ENCODE assay signal across 8 cellular contexts in the genomic region with DNA sequence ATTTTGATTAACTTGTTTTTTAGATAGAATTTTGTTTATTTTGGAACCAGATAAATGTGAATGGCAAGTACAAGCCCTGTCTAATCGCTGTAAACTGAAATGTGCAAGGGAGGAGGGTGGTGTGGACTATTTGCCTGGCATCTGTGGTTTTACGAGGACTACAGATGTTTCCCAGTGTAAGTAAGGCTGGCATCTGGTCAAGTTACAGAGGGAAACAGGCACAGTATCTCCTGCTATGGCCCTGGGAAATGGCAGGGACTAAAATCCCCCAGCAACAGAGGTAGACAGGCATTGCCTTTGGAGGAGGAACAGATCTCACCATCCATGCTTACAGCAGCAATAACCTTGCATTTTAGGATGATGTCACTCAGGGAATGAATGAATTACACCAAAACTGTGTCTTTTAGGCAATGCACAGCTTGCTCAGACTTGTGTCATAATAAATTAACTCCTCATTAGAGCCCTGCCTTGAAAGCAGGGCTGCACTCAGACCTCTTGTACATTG.
DNase-seq lines count a peak whose midpoint lies in the region; TF ChIP-seq lines count a peak whose summit lies in the region.

No MANE protein-coding gene starts in this region.

- intact Hi-C loops in adrenal gland (cut with DNase I) (no loop called here), tibial artery (cut with DNase I; ENCODE audit: low total_unique reads) (no loop called here)

- H3K9me3 ChIP-seq in adrenal gland (replicated peaks in 1 of 3) = no peaks in the 10 kb centered on the region
- no peaks in the 10 kb centered on the region for H3K9me3 ChIP-seq in tibial artery

- H3K27me3 ChIP-seq in adrenal gland (no peaks in the 10 kb centered on the region), layer of hippocampus (ENCODE audit: control insufficient read depth, insufficient read depth, low read length) (no peaks in the 10 kb centered on the region), tibial artery (no peaks in the 10 kb centered on the region)

- H3K27ac ChIP-seq in adrenal gland (peak overlapping the region; percentile 23 to 96 (median 63)), layer of hippocampus (ENCODE audit: low read depth, low read length) (peak overlapping the region; percentile 44), tibial artery (peak overlapping the region; percentile 44 to 73)

- TF ChIP-seq CTCF in adrenal gland (IDR thresholded peaks at IDR 0.05) = no peak
- no peak for TF ChIP-seq CTCF in tibial artery (IDR thresholded peaks at IDR 0.05)

- H3K36me3 ChIP-seq in adrenal gland (replicated peaks in 1 of 2) = peaks cover 0 to 6% of the 10 kb centered on the region in 2 donors
- no peaks in the 10 kb centered on the region for H3K36me3 ChIP-seq in tibial artery

- WGBS in adrenal gland, 4 donors = 17 to 32% (median 26%) methylated on average over 2 of the region's 2 CpGs

- H3K4me3 ChIP-seq in adrenal gland (no peak overlapping the region), tibial artery (no peak overlapping the region)

- no peak for TF ChIP-seq POLR2A in adrenal gland (IDR thresholded peaks at IDR 0.05)

- H3K4me1 ChIP-seq in adrenal gland (replicated peaks in 1 of 2) (peaks cover 49 to 92% of the 10 kb centered on the region in 2 donors), tibial artery (peaks cover 0 to 96% (median 73%) of the 10 kb centered on the region in 4 donors)

- DNase-seq in NCI-H345 (lab: John Stamatoyannopoulos, UW) = peak; percentile 74
- no peak for DNase-seq in NCI-H345 treated with DMSO at 0.1 percent for 48 hours (lab: John Stamatoyannopoulos, UW; ENCODE audit: unreplicated experiment)
- peak in 1 of 7 donors; percentile 32 for DNase-seq in adrenal gland
- peak; percentile 23 to 50 for DNase-seq in tibial artery
- DNase-seq in activated naive CD4-positive, alpha-beta T cell treated with Interleukin-2 at 50 U/mL for 16 hours = no peak
- DNase-seq in kidney tubule cell (ENCODE audit: low spot score) = no peak
- DNase-seq in NCI-H774 (lab: John Stamatoyannopoulos, UW) = no peak

Comparison
In these comparisons a context has a peak if more than half of its experiments do, and no peak if none do; other contexts are left out.
1. DNase-seq: peak in NCI-H345 (single experiment) and tibial artery (2 of 2); none in NCI-H345 treated with DMSO at 0.1 percent for 48 hours (single experiment), activated naive CD4-positive, alpha-beta T cell treated with Interleukin-2 at 50 U/mL for 16 hours (single experiment), kidney tubule cell (single experiment) and NCI-H774 (single experiment).
2. Peak in every context shown above with its lines, with median percentiles within 50 percentile points of each other: H3K27ac ChIP-seq.